Comparison of ENCODE assay signal across 22 cellular contexts in genomic region chr1:90348934-90349333, GRCh38.
"Had no signal": no experiment of that assay in that cellular context is flagged by ENCODE, and none has a peak within 500 bp of the region (broad histone marks: within the 10 kb centered on the region; RNA-seq: fewer than 3 reads in every experiment).

No MANE protein-coding gene starts in this region.

- FAIRE-seq: endothelial cell of umbilical vein, frontal cortex, islet of Langerhans, keratinocyte had no signal

- ATAC-seq: foreskin keratinocyte; gastroesophageal sphincter; heart left ventricle; left cardiac atrium; left lung; left ventricle myocardium superior; lower lobe of right lung; mucosa of descending colon; naive thymus-derived CD8-positive, alpha-beta T cell had no signal

- H3K9me3 ChIP-seq: colonic mucosa had no signal

- H3K27ac ChIP-seq: colonic mucosa, dorsolateral prefrontal cortex, esophagus muscularis mucosa, foreskin keratinocyte, gastroesophageal sphincter, heart left ventricle, left lung, lower lobe of right lung had no signal

- DNase-seq: colonic mucosa; dermis blood vessel endothelial cell; dorsolateral prefrontal cortex; effector CD4-positive, alpha-beta T cell; effector memory CD4-positive, alpha-beta T cell; foreskin keratinocyte; heart left ventricle; hippocampal formation; left cardiac atrium; left lung; left ventricle myocardium superior; lower lobe of right lung; mesenchymal stem cell; mucosa of descending colon; naive B cell; naive thymus-derived CD8-positive, alpha-beta T cell had no signal

- H3K4me1 ChIP-seq: esophagus muscularis mucosa, foreskin keratinocyte, gastroesophageal sphincter, heart left ventricle, left lung had no signal

- H3K4me3 ChIP-seq: colonic mucosa, dorsolateral prefrontal cortex, esophagus muscularis mucosa, gastroesophageal sphincter, heart left ventricle, left lung, lower lobe of right lung, mucosa of descending colon had no signal

- H3K36me3 ChIP-seq: colonic mucosa, esophagus muscularis mucosa, gastroesophageal sphincter, heart left ventricle, left lung, lower lobe of right lung had no signal

- H3K27me3 ChIP-seq: colonic mucosa, esophagus muscularis mucosa, foreskin keratinocyte, gastroesophageal sphincter, heart left ventricle, left lung had no signal
